1 cellular context compared by ENCODE assay signal in genomic region chr16:5002699-5003143, GRCh38.
TF ChIP-seq lines count a peak whose summit lies in the region.

No MANE protein-coding gene starts in this region.

TF ChIP-seq in K562, 482 proteins besides CTCF, POLR2A, EP300 and RAD21 (continued from another document):
- TF ChIP-seq NR0B1 (IDR thresholded peaks at IDR 0.05; ENCODE audit: partially characterized antibody) (no peak), BCOR (IDR thresholded peaks at IDR 0.05) (0 out of 2 replicates have a peak, but pooled peaks have one; percentile 19), TAF15 (IDR thresholded peaks at IDR 0.05; ENCODE audit: low read depth, low read length) (no peak), ESRRA (IDR thresholded peaks at IDR 0.05; ENCODE audit: borderline replicate concordance, low read depth) (0 out of 2 replicates have a peak, but pooled peaks have one; percentile 35), CBFA2T3 (IDR thresholded peaks at IDR 0.05) (no peak), ZNF274 (IDR thresholded peaks at IDR 0.05; ENCODE audit: borderline replicate concordance, low read depth, low read length) (no peak), KDM1A (IDR thresholded peaks at IDR 0.05) (0 out of 4 replicates have a peak, but pooled peaks of 1 of the 2 experiments have one; percentile 11), ZNF696 (CRISPR knock-in tag; conservative IDR thresholded peaks at IDR 0.05) (no peak), HMGN3 (IDR thresholded peaks at IDR 0.05; ENCODE audit: borderline replicate concordance, extremely low read depth, insufficient read length, low read depth, low read length) (no peak), ZNF76 (CRISPR knock-in tag; IDR thresholded peaks at IDR 0.05; ENCODE audit: borderline replicate concordance) (no peak), NR2C2 (CRISPR knock-in tag; IDR thresholded peaks at IDR 0.05) (no peak), NR2C2 (tag; IDR thresholded peaks at IDR 0.05) (no peak), ZNF217 (CRISPR knock-in tag; IDR thresholded peaks at IDR 0.05) (no peak), CHD2 (IDR thresholded peaks at IDR 0.05; ENCODE audit: low read depth, low read length) (no peak), SRSF1 (IDR thresholded peaks at IDR 0.05; ENCODE audit: low read depth, low read length) (no peak), NCOA4 (IDR thresholded peaks at IDR 0.05; ENCODE audit: partially characterized antibody) (no peak), RBM25 (IDR thresholded peaks at IDR 0.05; ENCODE audit: low read depth, low read length, severe bottlenecking) (peak; percentile 88), USF2 (CRISPR knock-in tag; IDR thresholded peaks at IDR 0.05) (no peak), KLF10 (CRISPR knock-in tag; IDR thresholded peaks at IDR 0.05) (no peak), KLF16 (IDR thresholded peaks at IDR 0.05) (no peak), ZNF780A (CRISPR knock-in tag; IDR thresholded peaks at IDR 0.05) (no peak), PHB2 (IDR thresholded peaks at IDR 0.05; ENCODE audit: low read depth) (no peak), SLC30A9 (CRISPR knock-in tag; IDR thresholded peaks at IDR 0.05) (no peak), ZFP36 (IDR thresholded peaks at IDR 0.05; ENCODE audit: low read depth, low read length, partially characterized antibody) (peak; percentile 74)
